Comparison of ENCODE assay signal across 1 cellular context in genomic region chr5:171451421-171451820, GRCh38.
TF ChIP-seq lines count a peak whose summit lies in the region.

No MANE protein-coding gene starts in this region.

TF ChIP-seq in HepG2, 621 proteins besides CTCF, POLR2A, EP300 and RAD21 (continued from another document):
- TF ChIP-seq ZNF704 (CRISPR knock-in tag; IDR thresholded peaks at IDR 0.05; ENCODE audit: borderline replicate concordance): no peak
- no peak for TF ChIP-seq TBL1XR1 (IDR thresholded peaks at IDR 0.05; ENCODE audit: borderline replicate concordance, low read length, partially characterized antibody)
- no peak for TF ChIP-seq ZNF431 (CRISPR knock-in tag; IDR thresholded peaks at IDR 0.05; ENCODE audit: borderline replicate concordance, low read depth)
- no peak for TF ChIP-seq MXD3 (CRISPR knock-in tag; IDR thresholded peaks at IDR 0.05)
- TF ChIP-seq HNF1B (CRISPR knock-in tag; IDR thresholded peaks at IDR 0.05): no peak
- no peak for TF ChIP-seq HIVEP1 (CRISPR knock-in tag; IDR thresholded peaks at IDR 0.05)
- no peak for TF ChIP-seq NCOR1 (IDR thresholded peaks at IDR 0.05; ENCODE audit: borderline replicate concordance, low read length)
- no peak for TF ChIP-seq ZNF484 (CRISPR knock-in tag; IDR thresholded peaks at IDR 0.05; ENCODE audit: borderline replicate concordance, low read depth)
- TF ChIP-seq ZBTB8A (CRISPR knock-in tag; IDR thresholded peaks at IDR 0.05; ENCODE audit: borderline replicate concordance, low read depth): no peak
- no peak for TF ChIP-seq TAF1 (CRISPR knock-in tag; IDR thresholded peaks at IDR 0.05)
- no peak for TF ChIP-seq ZNF205 (CRISPR knock-in tag; IDR thresholded peaks at IDR 0.05)
